ENCODE assay signal across 1 cellular context in the genomic region with DNA sequence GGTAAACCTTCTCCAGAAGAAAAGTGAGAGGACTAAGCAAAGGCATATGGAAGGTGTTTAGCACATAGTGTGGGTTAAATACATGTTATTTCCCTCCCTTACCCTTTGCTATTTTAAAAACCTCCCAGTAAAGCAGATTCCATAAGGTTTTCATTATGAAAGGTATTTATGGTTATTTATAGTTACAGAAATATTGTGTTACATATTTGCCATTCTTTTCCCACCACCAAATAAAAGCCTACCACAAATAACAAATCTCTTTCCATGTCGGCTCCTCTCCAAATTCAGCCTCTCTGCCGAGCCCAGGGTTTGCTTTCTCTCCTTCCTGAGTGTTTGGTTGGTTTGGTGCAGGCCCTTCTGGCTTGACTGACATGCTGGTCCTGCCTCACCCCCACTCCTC.
TF ChIP-seq lines count a peak whose summit lies in the region.

No MANE protein-coding gene starts in this region.

TF ChIP-seq in IMR-90, 13 proteins besides CTCF, POLR2A, EP300 and RAD21:
- no peak for TF ChIP-seq SMC3 (IDR thresholded peaks at IDR 0.05; ENCODE audit: low read depth, low read length)
- TF ChIP-seq, protein P1, sequence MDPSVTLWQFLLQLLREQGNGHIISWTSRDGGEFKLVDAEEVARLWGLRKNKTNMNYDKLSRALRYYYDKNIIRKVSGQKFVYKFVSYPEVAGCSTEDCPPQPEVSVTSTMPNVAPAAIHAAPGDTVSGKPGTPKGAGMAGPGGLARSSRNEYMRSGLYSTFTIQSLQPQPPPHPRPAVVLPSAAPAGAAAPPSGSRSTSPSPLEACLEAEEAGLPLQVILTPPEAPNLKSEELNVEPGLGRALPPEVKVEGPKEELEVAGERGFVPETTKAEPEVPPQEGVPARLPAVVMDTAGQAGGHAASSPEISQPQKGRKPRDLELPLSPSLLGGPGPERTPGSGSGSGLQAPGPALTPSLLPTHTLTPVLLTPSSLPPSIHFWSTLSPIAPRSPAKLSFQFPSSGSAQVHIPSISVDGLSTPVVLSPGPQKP (IDR thresholded peaks at IDR 0.05; ENCODE audit: borderline replicate concordance, low read depth, low read length), result no peak
- no peak for TF ChIP-seq MAZ (IDR thresholded peaks at IDR 0.05; ENCODE audit: borderline replicate concordance, low read depth, low read length)
- TF ChIP-seq NFE2L2 (IDR thresholded peaks at IDR 0.05; ENCODE audit: low read depth, low read length), result no peak
- TF ChIP-seq CHD1 (IDR thresholded peaks at IDR 0.05; ENCODE audit: low read depth, low read length), result no peak
- no peak for TF ChIP-seq RCOR1 (IDR thresholded peaks at IDR 0.05; ENCODE audit: insufficient replicate concordance, low read length)
